In the genomic region with DNA sequence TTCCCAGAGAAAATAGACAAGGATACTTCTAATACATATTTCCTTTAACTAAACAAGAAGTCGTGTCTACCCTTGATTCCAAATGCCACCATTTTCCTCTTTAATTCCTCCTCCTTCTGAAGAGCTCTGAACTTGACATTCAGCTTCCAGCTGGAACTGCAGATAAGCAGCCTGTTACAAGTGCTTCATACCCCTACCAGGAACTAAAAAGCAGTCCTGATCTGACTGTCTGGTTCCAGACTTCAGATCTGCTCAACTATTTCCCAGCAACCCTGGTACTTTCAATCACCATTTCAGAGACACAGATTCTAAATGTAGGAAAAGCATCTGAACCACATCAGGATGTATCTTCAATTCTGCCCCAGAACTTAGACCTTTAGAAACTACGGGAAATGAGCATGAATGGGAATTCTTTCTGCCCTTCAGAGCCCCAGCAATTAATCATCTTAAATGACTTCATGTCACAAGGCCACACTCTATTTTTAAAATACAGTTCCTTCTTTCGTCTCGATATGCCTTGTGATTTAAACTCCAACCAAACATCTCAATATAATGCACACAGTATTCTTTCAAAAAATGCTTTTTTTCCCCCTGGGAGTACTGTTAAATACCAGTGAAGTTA, we compare ENCODE assay signal across 15 cellular contexts.
DNase-seq lines count a peak whose midpoint lies in the region; ATAC-seq, FAIRE-seq and TF ChIP-seq lines count a peak whose summit lies in the region.
"Had no signal": no experiment of that assay in that cellular context is flagged by ENCODE, and none has a peak within 500 bp of the region (broad histone marks: within the 10 kb centered on the region; RNA-seq: fewer than 3 reads in every experiment).

No MANE protein-coding gene starts in this region.

- H3K4me3 ChIP-seq in pancreas (no peak overlapping the region), Peyer's patch (no peak overlapping the region)
- no peak overlapping the region for H3K4me3 ChIP-seq in CD4-positive, alpha-beta memory T cell (ENCODE audit: low read length in 2 of 2)
- H3K4me3 ChIP-seq: colonic mucosa, PC-9 had no signal

- DNase-seq in COLO829 (ENCODE audit: low spot score) (peak; percentile 47), epidermal melanocyte (ENCODE audit: insufficient read length, low spot score) (peak; percentile 21), pancreas (no peak), Peyer's patch (no peak)
- DNase-seq in CD4-positive, alpha-beta memory T cell, result no peak
- DNase-seq in naive thymus-derived CD8-positive, alpha-beta T cell, result no peak
- DNase-seq: activated CD4-positive, CD25-positive, alpha-beta regulatory T cell treated with anti-CD3 and anti-CD28 coated beads, Interleukin-2, amount 50 U/mL, for 72 hours; AML-193; colonic mucosa; GOT3; NCI-H2029; PC-9 had no signal

- ATAC-seq in HG02885 (IDR thresholded peaks at IDR 0.05; ENCODE audit: poor library complexity, unreplicated experiment), result peak; percentile 41
- ATAC-seq in pancreas, result peak; percentile 50 to 85 (median 80)
- ATAC-seq in GM21390 (IDR thresholded peaks at IDR 0.05; ENCODE audit: unreplicated experiment), result no peak
- ATAC-seq in naive thymus-derived CD8-positive, alpha-beta T cell, result no peak

- CTCF ChIA-PET in CD4-positive, alpha-beta memory T cell (lab: Charles Lee; ENCODE audit: partially characterized antibody), result no interaction called here

- no peak overlapping the region for H3K27ac Mint-ChIP-seq in CD4-positive, alpha-beta memory T cell
- H3K27ac Mint-ChIP-seq in naive thymus-derived CD8-positive, alpha-beta T cell, result no peak overlapping the region

- H3K27me3 ChIP-seq in pancreas (no peaks in the 10 kb centered on the region), Peyer's patch (no peaks in the 10 kb centered on the region)
- no peaks in the 10 kb centered on the region for H3K27me3 ChIP-seq in CD4-positive, alpha-beta memory T cell (ENCODE audit: insufficient read depth, low read length)
- H3K27me3 ChIP-seq: colonic mucosa had no signal

- no peak for FAIRE-seq in pancreas (lab: Jason Lieb, UNC)

- POLR2A ChIA-PET in CD4-positive, alpha-beta memory T cell (lab: Charles Lee; ENCODE audit: partially characterized antibody), result no interaction called here
- POLR2A ChIA-PET in naive thymus-derived CD8-positive, alpha-beta T cell (lab: Charles Lee), result no interaction called here

- H3K4me1 ChIP-seq in pancreas (peaks cover 8 to 19% (median 13%) of the 10 kb centered on the region in 3 donors), Peyer's patch (peaks cover 0 to 4% (median 0%) of the 10 kb centered on the region in 4 donors)
- no peaks in the 10 kb centered on the region for H3K4me1 ChIP-seq in CD4-positive, alpha-beta memory T cell (ENCODE audit: insufficient read depth, low read length)
- H3K4me1 ChIP-seq: colonic mucosa, parathyroid adenoma had no signal

- H3K27me3 Mint-ChIP-seq in CD4-positive, alpha-beta memory T cell, result peaks cover 0 to 1% of the 10 kb centered on the region in 2 donors
- peaks cover 0 to 14% (median 7%) of the 10 kb centered on the region in 5 donors for H3K27me3 Mint-ChIP-seq in naive thymus-derived CD8-positive, alpha-beta T cell

- intact Hi-C loops in pancreas (cut with DNase I), result no loop called here
- intact Hi-C loops in CD4-positive, alpha-beta memory T cell (cut with micrococcal nuclease), result no loop called here

- no peaks in the 10 kb centered on the region for H3K4me1 Mint-ChIP-seq in CD4-positive, alpha-beta memory T cell
- H3K4me1 Mint-ChIP-seq in naive thymus-derived CD8-positive, alpha-beta T cell, result peaks cover 0 to 26% (median 2%) of the 10 kb centered on the region in 4 donors

- peaks cover 0 to 2% of the 10 kb centered on the region in 2 donors for H3K36me3 Mint-ChIP-seq in CD4-positive, alpha-beta memory T cell
- peaks cover 0 to 10% (median 0%) of the 10 kb centered on the region in 3 donors for H3K36me3 Mint-ChIP-seq in naive thymus-derived CD8-positive, alpha-beta T cell

- peaks cover 7 to 41% (median 21%) of the 10 kb centered on the region in 8 donors for H3K9me3 Mint-ChIP-seq in CD4-positive, alpha-beta memory T cell
- H3K9me3 Mint-ChIP-seq in naive thymus-derived CD8-positive, alpha-beta T cell, result peaks cover 4 to 40% (median 20%) of the 10 kb centered on the region in 9 donors

- H3K4me3 Mint-ChIP-seq in CD4-positive, alpha-beta memory T cell, result no peak overlapping the region
- no peak overlapping the region for H3K4me3 Mint-ChIP-seq in naive thymus-derived CD8-positive, alpha-beta T cell

- H3K9me3 ChIP-seq in pancreas (no peaks in the 10 kb centered on the region), Peyer's patch (peaks cover 0 to 9% (median 0%) of the 10 kb centered on the region in 4 donors)
- H3K9me3 ChIP-seq in CD4-positive, alpha-beta memory T cell (ENCODE audit: control insufficient read depth in 1 of 2, low read length in 2 of 2), result no peaks in the 10 kb centered on the region
- H3K9me3 ChIP-seq: colonic mucosa had no signal

- WGBS in pancreas, 2 donors, result 13 to 18% methylated on average over 4 of the region's 4 CpGs

- peak overlapping the region in 3 of 4 donors; percentile 13 to 75 (median 71) for H3K27ac ChIP-seq in pancreas
- no peak overlapping the region for H3K27ac ChIP-seq in CD4-positive, alpha-beta memory T cell (ENCODE audit: low read depth, low read length)
- H3K27ac ChIP-seq in Peyer's patch, result no peak overlapping the region
- H3K27ac ChIP-seq: colonic mucosa, parathyroid adenoma, PC-9 had no signal

- H3K36me3 ChIP-seq in pancreas, result no peaks in the 10 kb centered on the region
- H3K36me3 ChIP-seq in CD4-positive, alpha-beta memory T cell (ENCODE audit: insufficient read depth, low read length), result no peaks in the 10 kb centered on the region
- H3K36me3 ChIP-seq in Peyer's patch, result no peaks in the 10 kb centered on the region
- H3K36me3 ChIP-seq: colonic mucosa had no signal

- TF ChIP-seq CTCF in pancreas (IDR thresholded peaks at IDR 0.05), result no peak
- TF ChIP-seq CTCF in Peyer's patch (IDR thresholded peaks at IDR 0.05), result no peak

- TF ChIP-seq POLR2A in Peyer's patch (IDR thresholded peaks at IDR 0.05), result no peak

Comparison
In these comparisons a context has a peak if more than half of its experiments do, and no peak if none do; other contexts are left out.
1. DNase-seq: peak in COLO829 (single experiment) and epidermal melanocyte (single experiment); none in pancreas (0 of 6), CD4-positive, alpha-beta memory T cell (0 of 5), Peyer's patch (0 of 3) and naive thymus-derived CD8-positive, alpha-beta T cell (0 of 10).
2. ATAC-seq: peak in HG02885 (single experiment) and pancreas (4 of 4); none in GM21390 (single experiment) and naive thymus-derived CD8-positive, alpha-beta T cell (0 of 2).
3. H3K27ac ChIP-seq: peak in pancreas (3 of 4); none in CD4-positive, alpha-beta memory T cell (single experiment) and Peyer's patch (0 of 4).